In genomic region chr1:3245344-3245743, GRCh38 we compare ENCODE assay signal across 20 cellular contexts.
DNase-seq lines count a peak whose midpoint lies in the region; ATAC-seq, FAIRE-seq and TF ChIP-seq lines count a peak whose summit lies in the region.
"Had no signal": no experiment of that assay in that cellular context is flagged by ENCODE, and none has a peak within 500 bp of the region (broad histone marks: within the 10 kb centered on the region; RNA-seq: fewer than 3 reads in every experiment).

No MANE protein-coding gene starts in this region.

- H2AK5ac ChIP-seq in neuronal stem cell (ENCODE audit: low read depth, low read length), result no peak overlapping the region

- no peak overlapping the region for H3K9ac ChIP-seq in neuronal stem cell (ENCODE audit: low read depth, low read length, poor library complexity)

- no peak overlapping the region for H2AFZ ChIP-seq in neuronal stem cell (ENCODE audit: low read length)

- H3K36me3 Mint-ChIP-seq in Calu3 (ENCODE audit: insufficient read depth, unreplicated experiment), result no peaks in the 10 kb centered on the region
- H3K36me3 Mint-ChIP-seq: CD14-positive monocyte; CD4-positive, alpha-beta memory T cell; IgD-negative memory B cell had no signal

- H3K4ac ChIP-seq in neuronal stem cell (ENCODE audit: low read length), result no peak overlapping the region

- H3K9me3 ChIP-seq in ascending aorta (no peaks in the 10 kb centered on the region), neuronal stem cell (replicated peaks in 1 of 2; ENCODE audit: control insufficient read depth in 2 of 2, insufficient read depth in 1 of 2, low read depth in 1 of 2, low read length in 2 of 2) (peaks cover 0 to 3% of the 10 kb centered on the region in 2 donors), stomach (no peaks in the 10 kb centered on the region), right lobe of liver (no peaks in the 10 kb centered on the region), gastroesophageal sphincter (no peaks in the 10 kb centered on the region)
- H3K9me3 ChIP-seq: BE2C had no signal

- no peak overlapping the region for H2BK15ac ChIP-seq in neuronal stem cell (ENCODE audit: low read length)

- peaks cover 3% of the 10 kb centered on the region for H3K79me1 ChIP-seq in neuronal stem cell (ENCODE audit: low read depth, low read length)

- H3K27ac ChIP-seq in ascending aorta, result peak overlapping the region; percentile 5 to 28
- H3K27ac ChIP-seq in neuronal stem cell (replicated peaks; ENCODE audit: low read length), result no peak overlapping the region
- peak overlapping the region in 4 of 5 donors; percentile 1 to 55 (median 28) for H3K27ac ChIP-seq in stomach
- H3K27ac ChIP-seq in right lobe of liver, result no peak overlapping the region
- H3K27ac ChIP-seq in gastroesophageal sphincter, result no peak overlapping the region

- no peak overlapping the region for H2BK12ac ChIP-seq in neuronal stem cell (ENCODE audit: low read length)

- no peak overlapping the region for H3K23ac ChIP-seq in neuronal stem cell (ENCODE audit: low read depth, low read length, poor library complexity)

- DNase-seq in Calu3 (peak; percentile 8), ascending aorta (ENCODE audit: low spot score in 2 of 2) (no peak), neuronal stem cell (ENCODE audit: low spot score) (no peak), stomach (no peak), right lobe of liver (no peak), iPS-NIHi11 (ENCODE audit: low spot score) (no peak), GM12891 (ENCODE audit: insufficient read length, low spot score) (no peak)
- DNase-seq: ACHN; BE2C; CD4-positive, alpha-beta memory T cell; DMS79 treated with DMSO at 0.1 percent for 48 hours; GOT3; H9; KBM-7 had no signal

- TF ChIP-seq EP300 in stomach (IDR thresholded peaks at IDR 0.05) (no peak), gastroesophageal sphincter (IDR thresholded peaks at IDR 0.05) (no peak)

- H3K27me3 ChIP-seq in ascending aorta (no peaks in the 10 kb centered on the region), neuronal stem cell (ENCODE audit: control insufficient read depth in 3 of 3, insufficient read depth in 3 of 3, low read depth in 1 of 3, low read length in 3 of 3) (peaks cover 0 to 69% (median 2%) of the 10 kb centered on the region in 3 experiments), stomach (peaks cover 0 to 85% (median 5%) of the 10 kb centered on the region in 3 donors), right lobe of liver (no peaks in the 10 kb centered on the region), gastroesophageal sphincter (peaks cover 98% of the 10 kb centered on the region)

- no peak overlapping the region for H3K27ac Mint-ChIP-seq in Calu3 (ENCODE audit: unreplicated experiment)
- H3K27ac Mint-ChIP-seq: CD14-positive monocyte; CD4-positive, alpha-beta memory T cell; H9; IgD-negative memory B cell had no signal

- H4K8ac ChIP-seq in neuronal stem cell (ENCODE audit: low read depth, low read length), result no peak overlapping the region

- TF ChIP-seq CTCF in Calu3 (IDR thresholded peaks at IDR 0.05; ENCODE audit: unreplicated experiment) (no peak), ascending aorta (IDR thresholded peaks at IDR 0.05) (no peak), stomach (IDR thresholded peaks at IDR 0.05) (no peak), right lobe of liver (IDR thresholded peaks at IDR 0.05) (no peak), gastroesophageal sphincter (IDR thresholded peaks at IDR 0.05) (no peak)

- H3K4me2 ChIP-seq in neuronal stem cell (ENCODE audit: insufficient read depth, low read length, poor library complexity, severe bottlenecking), result no peak overlapping the region

- CTCF ChIA-PET in Calu3 (lab: Charles Lee), result no interaction called here

- no peak for TF ChIP-seq POLR2A in stomach (IDR thresholded peaks at IDR 0.05)
- no peak for TF ChIP-seq POLR2A in right lobe of liver (IDR thresholded peaks at IDR 0.05)
- no peak for TF ChIP-seq POLR2A in GM12891 (IDR thresholded peaks at IDR 0.05; ENCODE audit: low read depth, low read length)
- no peak for TF ChIP-seq POLR2A in gastroesophageal sphincter (IDR thresholded peaks at IDR 0.05)

- peak overlapping the region; percentile 62 for H3K18ac ChIP-seq in neuronal stem cell (ENCODE audit: low read length)

- FAIRE-seq in GM12891 (lab: Jason Lieb, UNC), result no peak
- FAIRE-seq: A204.1, GM12878, HepG2 had no signal

- H3K4me1 Mint-ChIP-seq in Calu3 (ENCODE audit: low read depth, unreplicated experiment), result no peaks in the 10 kb centered on the region
- H3K4me1 Mint-ChIP-seq: CD14-positive monocyte had no signal

- H3K14ac ChIP-seq in neuronal stem cell (ENCODE audit: low read length), result no peak overlapping the region

- peaks cover 39% of the 10 kb centered on the region for H3K27me3 Mint-ChIP-seq in Calu3 (ENCODE audit: unreplicated experiment)

- WGBS in neuronal stem cell (ENCODE audit: extremely low coverage in 2 of 2, insufficient read length in 2 of 2, insufficient replicate concordance in 1 of 2), 2 donors, result no CpG with 5 or more reads among the region's 12 CpGs
- WGBS in stomach, 5 donors, result 41 to 56% (median 49%) methylated on average over 10 to 12 of the region's 12 CpGs
- 37% methylated on average over 2 of the region's 12 CpGs for WGBS in right lobe of liver (ENCODE audit: insufficient coverage, low coverage, low lambda C conversion rate, missing lambda C conversion rate)
- WGBS in gastroesophageal sphincter (ENCODE audit: low coverage in 1 of 2), 2 donors, result 62 to 100% methylated on average over 1 to 4 of the region's 12 CpGs

- H3K4me1 ChIP-seq in ascending aorta (peaks cover 6 to 22% of the 10 kb centered on the region in 2 donors), neuronal stem cell (ENCODE audit: control insufficient read depth in 2 of 2, insufficient read depth in 1 of 2, low read depth in 1 of 2, low read length in 2 of 2) (peaks cover 24 to 35% of the 10 kb centered on the region in 2 donors), stomach (peaks cover 30 to 85% (median 48%) of the 10 kb centered on the region in 4 donors), right lobe of liver (no peaks in the 10 kb centered on the region), gastroesophageal sphincter (peaks cover 0 to 37% (median 0%) of the 10 kb centered on the region in 3 donors)
- H3K4me1 ChIP-seq: BE2C had no signal

- H4K91ac ChIP-seq in neuronal stem cell (ENCODE audit: low read depth, low read length, poor library complexity), result no peak overlapping the region

- H3K9me3 Mint-ChIP-seq in Calu3 (ENCODE audit: low read depth, unreplicated experiment), result no peaks in the 10 kb centered on the region
- H3K9me3 Mint-ChIP-seq: CD4-positive, alpha-beta memory T cell; H9 had no signal

- no peak for ATAC-seq in right lobe of liver
- ATAC-seq in gastroesophageal sphincter, result no peak
- ATAC-seq: GM12878, HepG2 had no signal

- intact Hi-C loops in Calu3 (cut with micrococcal nuclease; ENCODE audit: unreplicated experiment), result no loop called here
- intact Hi-C loops in ascending aorta (cut with DNase I), result no loop called here
- intact Hi-C loops in stomach (cut with DNase I; ENCODE audit: low total_unique reads), result no loop called here
- intact Hi-C loops in right lobe of liver (cut with DNase I), result no loop called here

- peaks cover 0 to 20% of the 10 kb centered on the region in 2 donors for H3K36me3 ChIP-seq in ascending aorta
- H3K36me3 ChIP-seq in neuronal stem cell (replicated peaks in 1 of 2; ENCODE audit: control insufficient read depth in 2 of 2, insufficient read depth in 2 of 2, low read length in 2 of 2), result peaks cover 0 to 3% of the 10 kb centered on the region in 2 donors
- no peaks in the 10 kb centered on the region for H3K36me3 ChIP-seq in stomach
- no peaks in the 10 kb centered on the region for H3K36me3 ChIP-seq in right lobe of liver
- H3K36me3 ChIP-seq in gastroesophageal sphincter, result no peaks in the 10 kb centered on the region
- H3K36me3 ChIP-seq: BE2C had no signal

- H2BK5ac ChIP-seq in neuronal stem cell (ENCODE audit: low read length), result no peak overlapping the region

- H3K4me3 Mint-ChIP-seq in Calu3 (ENCODE audit: low read depth, unreplicated experiment), result no peak overlapping the region
- H3K4me3 Mint-ChIP-seq: CD14-positive monocyte; CD4-positive, alpha-beta memory T cell; IgD-negative memory B cell had no signal

- H3K4me3 ChIP-seq in ascending aorta, result no peak overlapping the region
- H3K4me3 ChIP-seq in neuronal stem cell (ENCODE audit: low read length in 2 of 2), result no peak overlapping the region
- no peak overlapping the region for H3K4me3 ChIP-seq in stomach
- H3K4me3 ChIP-seq in right lobe of liver, result no peak overlapping the region
- H3K4me3 ChIP-seq in gastroesophageal sphincter, result no peak overlapping the region
- H3K4me3 ChIP-seq: GM12878 had no signal

- no TSS peak for BruUV-seq in Calu3 (replicated peaks; lab: Mats Ljungman, UMichigan)

- no peak overlapping the region for H2BK120ac ChIP-seq in neuronal stem cell (ENCODE audit: low read depth, low read length)

TF ChIP-seq in GM12891, 5 proteins besides CTCF, POLR2A, EP300 and RAD21:
- TF ChIP-seq POLR2AphosphoS5 (IDR thresholded peaks at IDR 0.05; ENCODE audit: low read depth, low read length) (no peak), SPI1 (IDR thresholded peaks at IDR 0.05; ENCODE audit: low read depth, low read length) (no peak), PAX5 (IDR thresholded peaks at IDR 0.05; ENCODE audit: insufficient read depth, low read length, severe bottlenecking) (no peak), TAF1 (IDR thresholded peaks at IDR 0.05; ENCODE audit: low read depth, low read length) (no peak), POU2F2 (IDR thresholded peaks at IDR 0.05; ENCODE audit: low read depth, low read length) (no peak)

Comparison
In these comparisons a context has a peak if more than half of its experiments do, and no peak if none do; other contexts are left out.
1. H3K27ac ChIP-seq: peak in ascending aorta (2 of 2) and stomach (4 of 5); none in neuronal stem cell (single experiment), right lobe of liver (0 of 3) and gastroesophageal sphincter (0 of 4).